10 cellular contexts compared by ENCODE assay signal in the genomic region with DNA sequence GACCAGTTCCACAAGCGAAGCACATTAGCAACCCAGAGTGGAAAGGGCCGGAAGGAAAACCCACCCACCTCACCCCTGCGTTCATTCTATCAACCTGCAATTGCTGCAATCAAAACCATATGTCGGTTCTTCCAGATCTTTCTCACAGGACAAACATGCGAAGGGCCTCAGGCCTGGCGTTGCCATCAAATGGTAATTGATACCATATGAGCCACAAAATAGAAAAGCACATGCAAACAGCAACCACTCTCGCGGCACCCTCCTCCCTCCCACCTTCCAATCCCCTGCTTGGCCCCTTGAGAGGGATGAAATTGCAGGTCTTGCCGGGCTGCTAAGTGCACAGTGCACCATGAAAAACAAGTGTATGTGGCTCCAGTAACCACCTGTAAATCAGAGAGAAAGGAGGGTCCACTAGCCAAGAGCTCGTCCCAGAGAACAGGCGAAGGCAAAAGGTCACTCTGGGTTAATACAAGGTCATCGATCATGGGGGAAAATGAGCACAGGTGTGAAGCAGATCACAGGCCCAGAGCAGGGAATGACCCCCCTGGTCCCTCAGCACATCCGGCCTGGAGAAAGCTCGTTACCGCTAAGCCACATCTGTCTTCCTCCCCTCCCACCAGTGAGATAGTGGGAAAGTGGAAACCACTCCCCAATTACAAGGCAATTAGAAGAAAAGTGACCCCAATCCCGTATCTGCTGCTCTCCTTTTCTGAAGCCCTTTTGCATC.
A peak's percentile ranks its signal among the peaks of the same experiment; 100 is the strongest.
DNase-seq lines count a peak whose midpoint lies in the region; ATAC-seq and TF ChIP-seq lines count a peak whose summit lies in the region.
"Had no signal": no experiment of that assay in that cellular context is flagged by ENCODE, and none has a peak within 500 bp of the region (broad histone marks: within the 10 kb centered on the region; RNA-seq: fewer than 3 reads in every experiment).

No MANE protein-coding gene starts in this region.

- H3K27me3 Mint-ChIP-seq in activated B cell treated with CpG ODN at 0.5 μM for 24 hours (no peaks in the 10 kb centered on the region), memory B cell (no peaks in the 10 kb centered on the region)
- H3K27me3 Mint-ChIP-seq: activated CD8-positive, alpha-beta memory T cell treated with anti-CD3 and anti-CD28 coated beads, Interleukin-2, amount 10 ng/mL, durations not matched to agents 7 days and 5 days had no signal

- TF ChIP-seq CTCF in left ventricle myocardium inferior (IDR thresholded peaks at IDR 0.05; ENCODE audit: borderline replicate concordance) (no peak), activated B cell treated with CpG ODN at 0.5 μM for 24 hours (IDR thresholded peaks at IDR 0.05) (no peak), vagina (IDR thresholded peaks at IDR 0.05) (no peak)

- no peaks in the 10 kb centered on the region for H3K9me3 Mint-ChIP-seq in activated B cell treated with CpG ODN at 0.5 μM for 24 hours
- H3K9me3 Mint-ChIP-seq in memory B cell, result no peaks in the 10 kb centered on the region

- H3K4me3 Mint-ChIP-seq in activated B cell treated with CpG ODN at 0.5 μM for 24 hours, result peak overlapping the region; percentile 28
- H3K4me3 Mint-ChIP-seq in memory B cell, result peak overlapping the region; percentile 67
- H3K4me3 Mint-ChIP-seq: activated CD8-positive, alpha-beta memory T cell treated with anti-CD3 and anti-CD28 coated beads, Interleukin-2, amount 10 ng/mL, durations not matched to agents 7 days and 5 days had no signal

- CTCF ChIA-PET in activated B cell treated with CpG ODN at 0.5 μM for 24 hours (lab: Charles Lee) (no interaction called here), HEK293T (lab: Yijun Ruan, JAX) (no interaction called here)

- ATAC-seq in activated B cell treated with CpG ODN at 0.5 μM for 24 hours (ENCODE audit: low read depth), result no peak
- no peak for ATAC-seq in memory B cell (ENCODE audit: low read depth)
- ATAC-seq in HG02759 (IDR thresholded peaks at IDR 0.05; ENCODE audit: unreplicated experiment), result no peak
- ATAC-seq: activated CD8-positive, alpha-beta memory T cell treated with anti-CD3 and anti-CD28 coated beads, Interleukin-2, amount 10 ng/mL, durations not matched to agents 7 days and 5 days had no signal

- no peak for DNase-seq in left ventricle myocardium inferior
- no peak for DNase-seq in cardiac septum (ENCODE audit: low spot score)
- no peak for DNase-seq in activated B cell treated with CpG ODN at 0.5 μM for 24 hours
- DNase-seq in memory B cell (ENCODE audit: low spot score in 2 of 2), result no peak
- no peak for DNase-seq in vagina (ENCODE audit: extremely low spot score in 2 of 2)
- DNase-seq in HPDE6-E6E7 (ENCODE audit: extremely low spot score), result no peak
- DNase-seq in HEK293T (ENCODE audit: extremely low spot score), result no peak
- DNase-seq: activated CD8-positive, alpha-beta memory T cell treated with anti-CD3 and anti-CD28 coated beads, Interleukin-2, amount 10 ng/mL, durations not matched to agents 7 days and 5 days; SW 1271 had no signal

- H3K27ac ChIP-seq in left ventricle myocardium inferior (replicated peaks) (peak overlapping the region; percentile 66), vagina (peak overlapping the region; percentile 67)

- peaks cover 45% of the 10 kb centered on the region for H3K36me3 Mint-ChIP-seq in activated B cell treated with CpG ODN at 0.5 μM for 24 hours (ENCODE audit: low read depth)
- H3K36me3 Mint-ChIP-seq in memory B cell, result peaks cover 29% of the 10 kb centered on the region
- H3K36me3 Mint-ChIP-seq: activated CD8-positive, alpha-beta memory T cell treated with anti-CD3 and anti-CD28 coated beads, Interleukin-2, amount 10 ng/mL, durations not matched to agents 7 days and 5 days had no signal

- POLR2A ChIA-PET in activated B cell treated with CpG ODN at 0.5 μM for 24 hours (lab: Charles Lee) (interaction anchor here (0.5 to 1.7 kb wide), 4 partner anchors 9 to 36 kb away, joined by 3 to 15 read pairs (median 3); no protein-coding TSS in a partner anchor), HEK293T (lab: Yijun Ruan, JAX) (no interaction called here)

- peaks cover 90% of the 10 kb centered on the region for H3K4me1 ChIP-seq in left ventricle myocardium inferior
- H3K4me1 ChIP-seq in vagina, result peaks cover 25% of the 10 kb centered on the region

- TF ChIP-seq POLR2A in vagina (IDR thresholded peaks at IDR 0.05), result no peak

- no peaks in the 10 kb centered on the region for H3K27me3 ChIP-seq in left ventricle myocardium inferior (ENCODE audit: low read depth)
- no peaks in the 10 kb centered on the region for H3K27me3 ChIP-seq in vagina

- H3K9me3 ChIP-seq in left ventricle myocardium inferior (replicated peaks), result no peaks in the 10 kb centered on the region
- H3K9me3 ChIP-seq in vagina, result no peaks in the 10 kb centered on the region

- peak overlapping the region; percentile 24 for H3K4me3 ChIP-seq in left ventricle myocardium inferior
- H3K4me3 ChIP-seq in vagina, result peak overlapping the region in 1 of 2 donors; percentile 2

- H3K4me1 Mint-ChIP-seq in activated B cell treated with CpG ODN at 0.5 μM for 24 hours (peaks cover 89% of the 10 kb centered on the region), memory B cell (peaks cover 72% of the 10 kb centered on the region)
- H3K4me1 Mint-ChIP-seq: activated CD8-positive, alpha-beta memory T cell treated with anti-CD3 and anti-CD28 coated beads, Interleukin-2, amount 10 ng/mL, durations not matched to agents 7 days and 5 days had no signal

- H3K27ac Mint-ChIP-seq in activated B cell treated with CpG ODN at 0.5 μM for 24 hours (peak overlapping the region; percentile 64), memory B cell (peak overlapping the region; percentile 36)
- H3K27ac Mint-ChIP-seq: activated CD8-positive, alpha-beta memory T cell treated with anti-CD3 and anti-CD28 coated beads, Interleukin-2, amount 10 ng/mL, durations not matched to agents 7 days and 5 days had no signal

- intact Hi-C loops in left ventricle myocardium inferior (cut with micrococcal nuclease), result no loop called here
- intact Hi-C loops in cardiac septum (cut with DNase I), result no loop called here
- intact Hi-C loops in activated B cell treated with CpG ODN at 0.5 μM for 24 hours (cut with micrococcal nuclease), result no loop called here
- intact Hi-C loops in vagina (cut with DNase I), result no loop called here

- H3K36me3 ChIP-seq in left ventricle myocardium inferior, result no peaks in the 10 kb centered on the region
- no peaks in the 10 kb centered on the region for H3K36me3 ChIP-seq in vagina

TF ChIP-seq in HEK293T, 16 proteins besides CTCF, POLR2A, EP300 and RAD21:
- no peak for TF ChIP-seq FOXA1 (IDR thresholded peaks at IDR 0.05)
- no peak for TF ChIP-seq TARDBP (IDR thresholded peaks at IDR 0.05)
- no peak for TF ChIP-seq FOXM1 (IDR thresholded peaks at IDR 0.05; ENCODE audit: borderline replicate concordance)
